Comparison of ENCODE assay signal across 9 cellular contexts in the genomic region with DNA sequence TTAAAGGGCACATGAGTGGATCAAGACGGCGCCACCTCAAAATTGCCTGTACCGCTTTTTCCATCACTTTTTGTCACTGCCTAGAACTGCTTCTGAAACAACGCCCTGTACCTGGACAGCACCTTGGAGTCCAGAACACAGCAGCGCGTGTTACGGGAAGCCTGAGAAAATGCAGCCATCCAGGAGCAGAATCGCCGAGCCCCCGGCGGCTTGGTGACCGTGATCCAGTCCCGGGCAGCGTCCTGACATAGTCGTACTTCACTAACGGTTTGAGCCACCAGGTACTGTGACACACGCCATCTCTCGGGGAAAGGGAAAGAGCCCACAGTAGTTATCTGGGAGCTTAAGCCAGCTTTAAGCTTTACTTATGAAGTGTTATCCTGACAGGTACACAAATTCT.
"Had no signal": no experiment of that assay in that cellular context is flagged by ENCODE, and none has a peak within 500 bp of the region (broad histone marks: within the 10 kb centered on the region; RNA-seq: fewer than 3 reads in every experiment).

No MANE protein-coding gene starts in this region.

- H3K36me3 ChIP-seq: HAP-1 had no signal

- H3K9me3 ChIP-seq: HAP-1 had no signal

- H3K4me3 ChIP-seq: GM23248, GM23338, HAP-1 had no signal

- DNase-seq: GM23248, GOT3, H7, H9, HCEC 1CT, HFFc6 had no signal

- H3K27ac ChIP-seq: GM23248 had no signal

- ATAC-seq: GM23338, HCT116 had no signal
